In the genomic region with DNA sequence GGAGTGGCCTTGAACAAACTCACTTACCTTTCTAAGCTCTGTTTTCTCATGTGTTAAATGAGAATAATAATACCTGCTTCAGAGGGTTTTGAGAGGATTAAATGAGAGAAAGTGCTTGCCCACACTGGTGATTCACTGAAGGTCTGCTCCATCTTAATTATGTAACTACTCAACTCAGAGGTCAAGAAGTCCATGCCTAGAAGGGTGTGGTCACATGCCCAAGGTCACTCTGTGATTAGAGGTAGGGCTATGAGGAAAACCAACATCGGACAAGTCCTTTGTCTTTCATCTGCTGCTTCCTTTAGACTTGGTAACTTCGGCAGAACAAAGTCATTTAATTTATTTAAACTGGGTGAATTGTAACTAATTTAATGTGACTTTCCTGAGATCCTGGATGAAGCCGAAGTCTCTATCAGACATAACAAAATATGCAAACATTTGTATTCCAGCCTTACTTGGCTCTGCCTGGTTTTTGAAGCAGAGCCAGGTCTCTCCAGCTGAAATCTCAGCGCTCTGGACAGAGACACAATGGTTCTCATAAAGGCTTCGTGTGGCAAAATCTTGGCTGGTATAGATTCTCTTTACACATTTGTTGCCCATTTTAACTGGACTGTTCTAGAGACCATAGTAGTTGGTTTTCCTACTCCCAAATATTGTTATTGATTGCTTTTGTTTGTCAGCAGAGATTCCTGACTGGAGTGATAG, we compare ENCODE assay signal across 26 cellular contexts. TPM values are rescaled to one million over a fixed set of nuclear protein-coding genes. Genes with fewer than 3 reads are reported as not detected.
"Had no signal": no experiment of that assay in that cellular context is flagged by ENCODE, and none has a peak within 500 bp of the region (broad histone marks: within the 10 kb centered on the region; RNA-seq: fewer than 3 reads in every experiment).

No MANE protein-coding gene starts in this region.

- DNase-seq: activated CD4-positive, alpha-beta T cell treated with anti-CD3 and anti-CD28 coated beads for 4 hours; activated CD4-positive, alpha-beta T cell treated with anti-CD3 and anti-CD28 coated beads, Interleukin-2, amount 50 U/mL, for 4 hours; activated CD8-positive, alpha-beta memory T cell treated with anti-CD3 and anti-CD28 coated beads, Interleukin-2, amount 50 U/mL, for 48 hours; activated CD8-positive, alpha-beta T cell treated with anti-CD3 and anti-CD28 coated beads, Interleukin-2, amount 10 ng/mL, durations not matched to agents 7 days and 5 days; activated effector memory CD4-positive, alpha-beta T cell treated with Interleukin-2 at 50 U/mL for 16 hours; activated naive CD4-positive, alpha-beta T cell; activated T-cell treated with anti-CD3 and anti-CD28 coated beads, Interleukin-2, amount 50 U/mL, for 1 hour; aorta; MG63; MV-4-11; NCI-H1092 treated with DMSO at 0.1 percent for 48 hours; NCI-H1417 treated with DMSO at 0.1 percent for 48 hours; NCI-H1694; NCI-H2029 treated with DMSO at 0.1 percent for 48 hours; NCI-H345; NCI-H510A; NCI-H526 treated with DMSO at 0.1 percent for 48 hours; NCI-H82; SIG-M5; SK-N-SH had no signal

- H3K4me3 ChIP-seq: breast epithelium, MG63 had no signal

- H3K4me3 Mint-ChIP-seq: activated CD8-positive, alpha-beta T cell treated with anti-CD3 and anti-CD28 coated beads, Interleukin-2, amount 10 ng/mL, durations not matched to agents 7 days and 5 days; activated naive CD4-positive, alpha-beta T cell treated with anti-CD3 and anti-CD28 coated beads, Interleukin-2, amount 50 U/mL, for 24 hours had no signal

- H3K36me3 Mint-ChIP-seq: activated naive CD4-positive, alpha-beta T cell treated with anti-CD3 and anti-CD28 coated beads, Interleukin-2, amount 50 U/mL, for 24 hours had no signal

- H3K36me3 ChIP-seq: breast epithelium, MG63 had no signal

- H3K4me1 ChIP-seq: breast epithelium had no signal

- H3K9me3 ChIP-seq: breast epithelium, MG63, SK-N-SH had no signal

- H3K27ac ChIP-seq: breast epithelium, KMS-11 had no signal

- H3K9ac ChIP-seq: KMS-11, SK-N-SH had no signal

- H3K27ac Mint-ChIP-seq: activated CD8-positive, alpha-beta T cell treated with anti-CD3 and anti-CD28 coated beads, Interleukin-2, amount 10 ng/mL, durations not matched to agents 7 days and 5 days; activated naive CD4-positive, alpha-beta T cell treated with anti-CD3 and anti-CD28 coated beads, Interleukin-2, amount 50 U/mL, for 24 hours had no signal

- H3K9me3 Mint-ChIP-seq: activated naive CD4-positive, alpha-beta T cell treated with anti-CD3 and anti-CD28 coated beads, Interleukin-2, amount 50 U/mL, for 24 hours had no signal

- ATAC-seq: activated CD4-positive, CD25-positive, alpha-beta regulatory T cell treated with anti-CD3 and anti-CD28 coated beads, Interleukin-2, amount 50 U/mL, for 24 hours; activated CD8-positive, alpha-beta T cell treated with anti-CD3 and anti-CD28 coated beads, Interleukin-2, amount 10 ng/mL, durations not matched to agents 7 days and 5 days had no signal

RNA-seq across cellular contexts. Expression of a gene that starts 3.0 kb away (rescaled TPM):
- total RNA-seq: OCI-LY7, RPMI7951 had no signal
